Comparison of ENCODE assay signal across 15 cellular contexts in genomic region chr18:40851014-40851429, GRCh38.
A peak's percentile ranks its signal among the peaks of the same experiment; 100 is the strongest.
DNase-seq lines count a peak whose midpoint lies in the region; ATAC-seq and TF ChIP-seq lines count a peak whose summit lies in the region.
"Had no signal": no experiment of that assay in that cellular context is flagged by ENCODE, and none has a peak within 500 bp of the region (broad histone marks: within the 10 kb centered on the region; RNA-seq: fewer than 3 reads in every experiment).

No MANE protein-coding gene starts in this region.

- POLR2A ChIA-PET in CD4-positive, alpha-beta memory T cell (lab: Charles Lee; ENCODE audit: partially characterized antibody) = no interaction called here

- DNase-seq in NCI-H1105 (lab: John Stamatoyannopoulos, UW) (peak; percentile 79), RWPE2 (ENCODE audit: low spot score) (no peak), foreskin keratinocyte (peak; percentile 50 to 71), stomach (peak; percentile 50), UCSD-AML1 (lab: John Stamatoyannopoulos, UW; ENCODE audit: unreplicated experiment) (no peak)
- DNase-seq in CD4-positive, alpha-beta memory T cell = no peak
- no peak for DNase-seq in activated naive CD4-positive, alpha-beta T cell treated with anti-CD3 and anti-CD28 coated beads, Interleukin-2, amount 50 U/mL, for 72 hours (ENCODE audit: low spot score in 2 of 2)
- DNase-seq: brain microvascular endothelial cell; CD4-positive, alpha-beta T cell; effector memory CD8-positive, alpha-beta T cell; heart left ventricle; small intestine; T-helper 9 cell had no signal

- TF ChIP-seq CTCF in RWPE2 (IDR thresholded peaks at IDR 0.05; ENCODE audit: poor library complexity, severe bottlenecking) (no peak), foreskin keratinocyte (conservative IDR thresholded peaks at IDR 0.05) (no peak), stomach (IDR thresholded peaks at IDR 0.05) (no peak)

- CTCF ChIA-PET in CD4-positive, alpha-beta memory T cell (lab: Charles Lee; ENCODE audit: partially characterized antibody) = no interaction called here

- H3K4me3 ChIP-seq in RWPE2 (ENCODE audit: severe bottlenecking) = no peak overlapping the region
- H3K4me3 ChIP-seq in stomach = no peak overlapping the region
- no peak overlapping the region for H3K4me3 ChIP-seq in CD4-positive, alpha-beta memory T cell (ENCODE audit: low read length in 2 of 2)
- H3K4me3 ChIP-seq: heart left ventricle, neural progenitor cell had no signal

- H3K27me3 ChIP-seq in RWPE2 (ENCODE audit: insufficient read depth, poor library complexity, severe bottlenecking) = no peaks in the 10 kb centered on the region
- H3K27me3 ChIP-seq in foreskin keratinocyte = no peaks in the 10 kb centered on the region
- no peaks in the 10 kb centered on the region for H3K27me3 ChIP-seq in stomach
- no peaks in the 10 kb centered on the region for H3K27me3 ChIP-seq in CD4-positive, alpha-beta memory T cell (ENCODE audit: insufficient read depth, low read length)
- H3K27me3 ChIP-seq: brain microvascular endothelial cell, heart left ventricle, neural progenitor cell had no signal

- intact Hi-C loops in stomach (cut with DNase I; ENCODE audit: low total_unique reads) = no loop called here
- intact Hi-C loops in CD4-positive, alpha-beta memory T cell (cut with micrococcal nuclease) = no loop called here

- H3K27ac ChIP-seq in RWPE2 (ENCODE audit: poor library complexity, severe bottlenecking) (peak overlapping the region; percentile 40), foreskin keratinocyte (no peak overlapping the region), stomach (no peak overlapping the region)
- H3K27ac ChIP-seq in CD4-positive, alpha-beta memory T cell (ENCODE audit: low read depth, low read length) = no peak overlapping the region
- H3K27ac ChIP-seq: brain microvascular endothelial cell, heart left ventricle, neural progenitor cell had no signal

- no peak overlapping the region for H3K4me3 Mint-ChIP-seq in CD4-positive, alpha-beta memory T cell
- H3K4me3 Mint-ChIP-seq: CD4-positive, alpha-beta T cell; effector memory CD8-positive, alpha-beta T cell; neural progenitor cell had no signal

- TF ChIP-seq EP300 in stomach (IDR thresholded peaks at IDR 0.05) = no peak

- H3K4me1 Mint-ChIP-seq in CD4-positive, alpha-beta memory T cell = no peaks in the 10 kb centered on the region

- H3K27ac Mint-ChIP-seq in CD4-positive, alpha-beta memory T cell = no peak overlapping the region
- H3K27ac Mint-ChIP-seq in activated naive CD4-positive, alpha-beta T cell treated with anti-CD3 and anti-CD28 coated beads, Interleukin-2, amount 50 U/mL, for 72 hours = no peak overlapping the region
- H3K27ac Mint-ChIP-seq: activated T-helper 2 cell treated with anti-CD3 and anti-CD28 coated beads, Interferon-gamma antibody, Interleukin-2, Interleukin-4, amounts not matched to agents 10 μg/mL and 5 μg/mL and 100 μg/mL, durations not matched to agents 14 hours and 24 hours and 36 hours; CD4-positive, alpha-beta T cell; effector memory CD8-positive, alpha-beta T cell; neural progenitor cell had no signal

- H3K4me1 ChIP-seq in RWPE2 (ENCODE audit: insufficient read depth, poor library complexity, severe bottlenecking) = peaks cover 24% of the 10 kb centered on the region
- peaks cover 13% of the 10 kb centered on the region for H3K4me1 ChIP-seq in foreskin keratinocyte
- peaks cover 0 to 7% (median 0%) of the 10 kb centered on the region in 4 donors for H3K4me1 ChIP-seq in stomach
- H3K4me1 ChIP-seq in CD4-positive, alpha-beta memory T cell (ENCODE audit: insufficient read depth, low read length) = no peaks in the 10 kb centered on the region
- H3K4me1 ChIP-seq: heart left ventricle had no signal

- H3K27me3 Mint-ChIP-seq in CD4-positive, alpha-beta memory T cell = no peaks in the 10 kb centered on the region
- H3K27me3 Mint-ChIP-seq: CD4-positive, alpha-beta T cell; effector memory CD8-positive, alpha-beta T cell had no signal

- peaks cover 0 to 21% (median 12%) of the 10 kb centered on the region in 8 donors for H3K9me3 Mint-ChIP-seq in CD4-positive, alpha-beta memory T cell
- H3K9me3 Mint-ChIP-seq in activated naive CD4-positive, alpha-beta T cell treated with anti-CD3 and anti-CD28 coated beads, Interleukin-2, amount 50 U/mL, for 72 hours = peaks cover 20 to 21% of the 10 kb centered on the region in 2 donors
- H3K9me3 Mint-ChIP-seq: neural progenitor cell had no signal

- no peaks in the 10 kb centered on the region for H3K9me3 ChIP-seq in RWPE2 (ENCODE audit: severe bottlenecking)
- no peaks in the 10 kb centered on the region for H3K9me3 ChIP-seq in stomach
- no peaks in the 10 kb centered on the region for H3K9me3 ChIP-seq in CD4-positive, alpha-beta memory T cell (ENCODE audit: control insufficient read depth in 1 of 2, low read length in 2 of 2)
- H3K9me3 ChIP-seq: heart left ventricle had no signal

- WGBS in stomach, 5 donors = 20 to 41% (median 23%) methylated on average over 3 of the region's 3 CpGs

- H3K36me3 ChIP-seq in RWPE2 (ENCODE audit: low read depth) = no peaks in the 10 kb centered on the region
- H3K36me3 ChIP-seq in stomach = no peaks in the 10 kb centered on the region
- no peaks in the 10 kb centered on the region for H3K36me3 ChIP-seq in CD4-positive, alpha-beta memory T cell (ENCODE audit: insufficient read depth, low read length)
- H3K36me3 ChIP-seq: brain microvascular endothelial cell, heart left ventricle, neural progenitor cell had no signal

- peak; percentile 80 for ATAC-seq in RWPE2 (ENCODE audit: low read depth)
- peak; percentile 72 for ATAC-seq in foreskin keratinocyte
- no peak for ATAC-seq in activated naive CD4-positive, alpha-beta T cell treated with anti-CD3 and anti-CD28 coated beads, Interleukin-2, amount 50 U/mL, for 72 hours
- ATAC-seq: effector memory CD8-positive, alpha-beta T cell; heart left ventricle had no signal

- H3K36me3 Mint-ChIP-seq in CD4-positive, alpha-beta memory T cell = no peaks in the 10 kb centered on the region
- no peaks in the 10 kb centered on the region for H3K36me3 Mint-ChIP-seq in activated naive CD4-positive, alpha-beta T cell treated with anti-CD3 and anti-CD28 coated beads, Interleukin-2, amount 50 U/mL, for 72 hours
- H3K36me3 Mint-ChIP-seq: neural progenitor cell had no signal

- no peak for TF ChIP-seq POLR2A in stomach (IDR thresholded peaks at IDR 0.05)

Comparison
In these comparisons a context has a peak if more than half of its experiments do, and no peak if none do; other contexts are left out.
1. DNase-seq: peak in NCI-H1105 (single experiment), foreskin keratinocyte (2 of 2) and stomach (single experiment); none in RWPE2 (single experiment), UCSD-AML1 (single experiment), CD4-positive, alpha-beta memory T cell (0 of 5) and activated naive CD4-positive, alpha-beta T cell treated with anti-CD3 and anti-CD28 coated beads, Interleukin-2, amount 50 U/mL, for 72 hours (0 of 2).
2. ATAC-seq: peak in RWPE2 (single experiment) and foreskin keratinocyte (single experiment); none in activated naive CD4-positive, alpha-beta T cell treated with anti-CD3 and anti-CD28 coated beads, Interleukin-2, amount 50 U/mL, for 72 hours (0 of 2).